16 cellular contexts compared by ENCODE assay signal in the genomic region with DNA sequence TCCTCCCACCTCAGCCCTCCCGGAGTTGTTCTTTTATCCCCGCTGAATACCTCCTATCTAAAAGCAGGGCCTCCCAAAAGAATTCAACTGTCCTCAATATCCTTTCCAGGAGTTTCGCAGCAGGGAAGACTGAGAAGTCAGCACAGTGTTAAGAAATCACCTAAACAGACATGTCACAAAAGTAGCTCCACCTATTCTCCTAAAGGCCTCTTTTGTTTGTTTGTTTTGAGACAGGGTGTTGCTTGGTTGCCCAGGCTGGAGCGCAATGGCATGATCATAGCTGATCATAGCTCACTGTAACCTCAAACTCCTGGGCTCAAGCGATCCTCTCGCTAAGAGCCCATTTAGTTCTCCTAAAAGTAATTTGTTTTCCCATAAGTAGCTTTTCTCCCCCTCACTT. TPM values are rescaled to one million over a fixed set of nuclear protein-coding genes. Genes with fewer than 3 reads are reported as not detected.
A peak's percentile ranks its signal among the peaks of the same experiment; 100 is the strongest.
DNase-seq lines count a peak whose midpoint lies in the region; ATAC-seq and TF ChIP-seq lines count a peak whose summit lies in the region.
"Had no signal": no experiment of that assay in that cellular context is flagged by ENCODE, and none has a peak within 500 bp of the region (broad histone marks: within the 10 kb centered on the region; RNA-seq: fewer than 3 reads in every experiment).

No MANE protein-coding gene starts in this region.

- H3K36me3 Mint-ChIP-seq in activated CD4-positive, alpha-beta T cell treated with anti-CD3 and anti-CD28 coated beads, Interleukin-2, amount 10 ng/mL, durations not matched to agents 24 days and 14 days (ENCODE audit: low read depth), result no peaks in the 10 kb centered on the region
- no peaks in the 10 kb centered on the region for H3K36me3 Mint-ChIP-seq in activated CD4-positive, alpha-beta T cell treated with anti-CD3 and anti-CD28 coated beads, Interleukin-2, amount 10 ng/mL, durations not matched to agents 7 days and 5 days (ENCODE audit: low read depth)
- H3K36me3 Mint-ChIP-seq: activated naive CD8-positive, alpha-beta T cell; naive thymus-derived CD8-positive, alpha-beta T cell had no signal

- H3K27me3 Mint-ChIP-seq in activated CD4-positive, alpha-beta T cell treated with anti-CD3 and anti-CD28 coated beads, Interleukin-2, amount 10 ng/mL, durations not matched to agents 24 days and 14 days, result no peaks in the 10 kb centered on the region
- peaks cover 2% of the 10 kb centered on the region for H3K27me3 Mint-ChIP-seq in activated CD4-positive, alpha-beta T cell treated with anti-CD3 and anti-CD28 coated beads, Interleukin-2, amount 10 ng/mL, durations not matched to agents 7 days and 5 days
- no peaks in the 10 kb centered on the region for H3K27me3 Mint-ChIP-seq in stimulated activated naive CD8-positive, alpha-beta T cell treated with anti-CD3 and anti-CD28 coated beads, Interleukin-15, amount 100 ng/mL, for 72 hours
- H3K27me3 Mint-ChIP-seq: activated naive CD8-positive, alpha-beta T cell; naive thymus-derived CD8-positive, alpha-beta T cell had no signal

- peak; percentile 45 to 50 for ATAC-seq in lower lobe of right lung
- peak; percentile 2 for ATAC-seq in upper lobe of right lung
- no peak for ATAC-seq in stimulated activated naive CD8-positive, alpha-beta T cell treated with anti-CD3 and anti-CD28 coated beads, Interleukin-15, amount 100 ng/mL, for 72 hours
- ATAC-seq: naive thymus-derived CD8-positive, alpha-beta T cell had no signal

- no peak overlapping the region for H3K4me3 Mint-ChIP-seq in activated CD4-positive, alpha-beta T cell treated with anti-CD3 and anti-CD28 coated beads, Interleukin-2, amount 10 ng/mL, durations not matched to agents 24 days and 14 days
- no peak overlapping the region for H3K4me3 Mint-ChIP-seq in activated CD4-positive, alpha-beta T cell treated with anti-CD3 and anti-CD28 coated beads, Interleukin-2, amount 10 ng/mL, durations not matched to agents 7 days and 5 days
- no peak overlapping the region for H3K4me3 Mint-ChIP-seq in stimulated activated naive CD8-positive, alpha-beta T cell treated with anti-CD3 and anti-CD28 coated beads, Interleukin-15, amount 100 ng/mL, for 72 hours
- H3K4me3 Mint-ChIP-seq: activated naive CD8-positive, alpha-beta T cell; naive thymus-derived CD8-positive, alpha-beta T cell had no signal

- no peak for DNase-seq in activated CD4-positive, alpha-beta T cell treated with anti-CD3 and anti-CD28 coated beads, Interleukin-2, amount 10 ng/mL, durations not matched to agents 24 days and 14 days
- no peak for DNase-seq in activated CD4-positive, alpha-beta T cell treated with anti-CD3 and anti-CD28 coated beads, Interleukin-2, amount 10 ng/mL, durations not matched to agents 7 days and 5 days
- DNase-seq in cardiac fibroblast (ENCODE audit: low read depth in 2 of 2) (peak; percentile 31 to 42), lower lobe of right lung (no peak), upper lobe of right lung (no peak), medulla oblongata (ENCODE audit: extremely low spot score) (no peak), DMS153 treated with DMSO at 0.1 percent for 48 hours (lab: John Stamatoyannopoulos, UW; ENCODE audit: unreplicated experiment) (no peak)
- DNase-seq in stimulated activated naive CD8-positive, alpha-beta T cell treated with anti-CD3 and anti-CD28 coated beads, Interleukin-15, amount 100 ng/mL, for 72 hours, result no peak
- DNase-seq: ACHN; cortex of kidney; naive thymus-derived CD8-positive, alpha-beta T cell; NCI-H1436 treated with DMSO at 0.1 percent for 48 hours; NCI-H82; SHP77 treated with DMSO at 0.1 percent for 48 hours had no signal

- H3K4me3 ChIP-seq in cardiac fibroblast (replicated peaks in 1 of 2; ENCODE audit: low read depth in 2 of 2, low read length in 2 of 2) (no peak overlapping the region), lower lobe of right lung (no peak overlapping the region), upper lobe of right lung (no peak overlapping the region)
- H3K4me3 ChIP-seq: tibial nerve had no signal

- H3K27ac Mint-ChIP-seq in activated CD4-positive, alpha-beta T cell treated with anti-CD3 and anti-CD28 coated beads, Interleukin-2, amount 10 ng/mL, durations not matched to agents 24 days and 14 days, result peak overlapping the region; percentile 27
- H3K27ac Mint-ChIP-seq in activated CD4-positive, alpha-beta T cell treated with anti-CD3 and anti-CD28 coated beads, Interleukin-2, amount 10 ng/mL, durations not matched to agents 7 days and 5 days, result no peak overlapping the region
- H3K27ac Mint-ChIP-seq in stimulated activated naive CD8-positive, alpha-beta T cell treated with anti-CD3 and anti-CD28 coated beads, Interleukin-15, amount 100 ng/mL, for 72 hours, result no peak overlapping the region
- H3K27ac Mint-ChIP-seq: activated naive CD8-positive, alpha-beta T cell had no signal

- H3K36me3 ChIP-seq in lower lobe of right lung (no peaks in the 10 kb centered on the region), upper lobe of right lung (no peaks in the 10 kb centered on the region)
- H3K36me3 ChIP-seq: tibial nerve had no signal

- H3K27ac ChIP-seq in lower lobe of right lung (no peak overlapping the region), upper lobe of right lung (no peak overlapping the region)
- H3K27ac ChIP-seq: tibial nerve had no signal

- H3K9me3 ChIP-seq in lower lobe of right lung, result no peaks in the 10 kb centered on the region
- no peaks in the 10 kb centered on the region for H3K9me3 ChIP-seq in upper lobe of right lung
- H3K9me3 ChIP-seq: tibial nerve had no signal

- POLR2A ChIA-PET in activated CD4-positive, alpha-beta T cell treated with anti-CD3 and anti-CD28 coated beads, Interleukin-2, amount 10 ng/mL, durations not matched to agents 7 days and 5 days (lab: Charles Lee), result no interaction called here

- no peaks in the 10 kb centered on the region for H3K9me3 Mint-ChIP-seq in activated CD4-positive, alpha-beta T cell treated with anti-CD3 and anti-CD28 coated beads, Interleukin-2, amount 10 ng/mL, durations not matched to agents 24 days and 14 days
- no peaks in the 10 kb centered on the region for H3K9me3 Mint-ChIP-seq in activated CD4-positive, alpha-beta T cell treated with anti-CD3 and anti-CD28 coated beads, Interleukin-2, amount 10 ng/mL, durations not matched to agents 7 days and 5 days
- H3K9me3 Mint-ChIP-seq in stimulated activated naive CD8-positive, alpha-beta T cell treated with anti-CD3 and anti-CD28 coated beads, Interleukin-15, amount 100 ng/mL, for 72 hours, result no peaks in the 10 kb centered on the region
- H3K9me3 Mint-ChIP-seq: naive thymus-derived CD8-positive, alpha-beta T cell had no signal

- intact Hi-C loops in activated CD4-positive, alpha-beta T cell treated with anti-CD3 and anti-CD28 coated beads, Interleukin-2, amount 10 ng/mL, durations not matched to agents 24 days and 14 days (cut with micrococcal nuclease), result no loop called here
- intact Hi-C loops in lower lobe of right lung (cut with DNase I), result no loop called here
- intact Hi-C loops in upper lobe of right lung (cut with DNase I), result no loop called here

- TF ChIP-seq CTCF in cardiac fibroblast (IDR thresholded peaks at IDR 0.05; ENCODE audit: low read depth, low read length) (no peak), lower lobe of right lung (IDR thresholded peaks at IDR 0.05) (no peak), upper lobe of right lung (IDR thresholded peaks at IDR 0.05) (no peak)

- H3K27me3 ChIP-seq in lower lobe of right lung (ENCODE audit: low read depth) (no peaks in the 10 kb centered on the region), upper lobe of right lung (no peaks in the 10 kb centered on the region)
- H3K27me3 ChIP-seq: tibial nerve had no signal

- CTCF ChIA-PET in activated CD4-positive, alpha-beta T cell treated with anti-CD3 and anti-CD28 coated beads, Interleukin-2, amount 10 ng/mL, durations not matched to agents 7 days and 5 days (lab: Charles Lee), result interaction anchor here (0.6 to 1.8 kb wide), 8 partner anchors 10 to 83 kb away, joined by 3 to 8 read pairs (median 4); no protein-coding TSS in a partner anchor

- peaks cover 29% of the 10 kb centered on the region for H3K4me1 ChIP-seq in lower lobe of right lung
- H3K4me1 ChIP-seq in upper lobe of right lung, result peaks cover 14% of the 10 kb centered on the region

- peaks cover 27% of the 10 kb centered on the region for H3K4me1 Mint-ChIP-seq in activated CD4-positive, alpha-beta T cell treated with anti-CD3 and anti-CD28 coated beads, Interleukin-2, amount 10 ng/mL, durations not matched to agents 24 days and 14 days
- H3K4me1 Mint-ChIP-seq in activated CD4-positive, alpha-beta T cell treated with anti-CD3 and anti-CD28 coated beads, Interleukin-2, amount 10 ng/mL, durations not matched to agents 7 days and 5 days, result peaks cover 24% of the 10 kb centered on the region
- peaks cover 24% of the 10 kb centered on the region for H3K4me1 Mint-ChIP-seq in stimulated activated naive CD8-positive, alpha-beta T cell treated with anti-CD3 and anti-CD28 coated beads, Interleukin-15, amount 100 ng/mL, for 72 hours

RNA-seq across cellular contexts. Expression of a gene that starts 53.8 kb away (rescaled TPM):
- not detected in 2 replicates for total RNA-seq in activated CD4-positive, alpha-beta T cell treated with anti-CD3 and anti-CD28 coated beads, Interleukin-2, amount 10 ng/mL, durations not matched to agents 24 days and 14 days
- total RNA-seq in activated CD4-positive, alpha-beta T cell treated with anti-CD3 and anti-CD28 coated beads, Interleukin-2, amount 10 ng/mL, durations not matched to agents 7 days and 5 days, result not detected
- total RNA-seq in lower lobe of right lung (not detected), upper lobe of right lung (not detected)
- total RNA-seq: naive thymus-derived CD8-positive, alpha-beta T cell; tibial nerve had no signal

Comparison
In these comparisons a context has a peak if more than half of its experiments do, and no peak if none do; other contexts are left out.
1. DNase-seq: peak in cardiac fibroblast (2 of 2); none in activated CD4-positive, alpha-beta T cell treated with anti-CD3 and anti-CD28 coated beads, Interleukin-2, amount 10 ng/mL, durations not matched to agents 24 days and 14 days (single experiment), activated CD4-positive, alpha-beta T cell treated with anti-CD3 and anti-CD28 coated beads, Interleukin-2, amount 10 ng/mL, durations not matched to agents 7 days and 5 days (single experiment), lower lobe of right lung (single experiment), upper lobe of right lung (single experiment), medulla oblongata (single experiment), DMS153 treated with DMSO at 0.1 percent for 48 hours (single experiment) and stimulated activated naive CD8-positive, alpha-beta T cell treated with anti-CD3 and anti-CD28 coated beads, Interleukin-15, amount 100 ng/mL, for 72 hours (0 of 2).